12 cellular contexts compared by ENCODE assay signal in the genomic region with DNA sequence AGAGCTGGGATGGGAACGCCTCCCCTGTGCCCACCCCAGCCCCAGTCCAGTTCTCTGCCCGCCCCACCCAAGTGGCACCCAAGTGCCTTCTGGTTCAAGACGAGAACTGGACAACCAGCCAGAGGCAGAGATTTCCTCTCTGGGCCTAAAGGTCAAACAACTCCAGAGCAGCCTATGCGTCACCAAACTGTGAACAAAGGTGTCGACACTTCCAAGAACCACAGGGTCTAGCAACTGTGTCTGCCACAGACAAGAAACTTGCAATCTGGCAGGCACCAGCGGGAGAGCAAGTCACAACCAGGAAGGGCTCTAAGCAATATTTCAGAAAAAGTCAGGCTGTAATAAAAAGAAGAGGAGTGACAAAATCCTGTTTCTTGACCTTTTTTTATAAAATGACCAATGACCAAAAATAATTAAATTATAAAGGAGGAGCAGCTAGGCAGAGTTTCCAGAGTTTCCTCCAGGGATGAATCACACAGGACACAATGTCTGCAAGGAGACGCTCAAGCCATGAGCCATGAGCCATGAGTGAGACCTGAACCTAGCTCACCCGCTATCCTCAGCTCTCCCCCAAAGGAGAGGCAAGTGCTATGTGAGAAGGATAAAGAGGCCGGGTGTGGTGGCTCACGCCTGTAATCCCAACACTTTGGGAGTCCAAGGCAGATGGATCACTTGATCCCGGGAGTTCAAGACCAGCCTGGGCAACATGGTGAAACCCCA. TPM values are rescaled to one million over a fixed set of nuclear protein-coding genes. Genes with fewer than 3 reads are reported as not detected.
DNase-seq lines count a peak whose midpoint lies in the region; ATAC-seq and TF ChIP-seq lines count a peak whose summit lies in the region.
"Had no signal": no experiment of that assay in that cellular context is flagged by ENCODE, and none has a peak within 500 bp of the region (broad histone marks: within the 10 kb centered on the region; RNA-seq: fewer than 3 reads in every experiment).

No MANE protein-coding gene starts in this region.

- H3K4me1 Mint-ChIP-seq in H9, result peaks cover 5 to 7% of the 10 kb centered on the region in 2 experiments; a peak in 3 of 4 replicates

- H3K14ac ChIP-seq in IMR-90 (replicated peaks; ENCODE audit: low read depth, low read length), result peak overlapping the region; percentile 68; the same call in 1 of the 2 replicates
- H3K14ac ChIP-seq in H9 (ENCODE audit: insufficient read depth, low read length), result no peak overlapping the region

- H3K27me3 ChIP-seq in IMR-90 (ENCODE audit: control insufficient read depth, insufficient read depth, low read length) (no peaks in the 10 kb centered on the region), brain microvascular endothelial cell (replicated peaks) (no peaks in the 10 kb centered on the region), right atrium auricular region (no peaks in the 10 kb centered on the region), suprapubic skin (no peaks in the 10 kb centered on the region), H9 (ENCODE audit: insufficient read depth, low read length) (no peaks in the 10 kb centered on the region)

- intact Hi-C loops in IMR-90 (cut with micrococcal nuclease), result no loop called here

- CTCF ChIA-PET in IMR-90 (lab: Yijun Ruan, JAX), result no interaction called here

- ATAC-seq in IMR-90 (ENCODE audit: low read depth), result peak; percentile 61
- ATAC-seq in HG02623 (IDR thresholded peaks at IDR 0.05; ENCODE audit: unreplicated experiment), result no peak

- peak; percentile 61 for DNase-seq in IMR-90
- no peak for DNase-seq in brain microvascular endothelial cell
- peak; percentile 65 for DNase-seq in right atrium auricular region (ENCODE audit: low spot score)
- DNase-seq in suprapubic skin (ENCODE audit: low spot score in 2 of 2), result peak in 1 of 2 donors; percentile 90
- no peak for DNase-seq in NAMALWA (ENCODE audit: low spot score)
- no peak for DNase-seq in H9
- DNase-seq: activated CD4-positive, CD25-positive, alpha-beta regulatory T cell treated with anti-CD3 and anti-CD28 coated beads, Interleukin-2, amount 50 U/mL, for 72 hours; NCI-H187 treated with DMSO at 0.1 percent for 48 hours had no signal

- POLR2A ChIA-PET in IMR-90 (lab: Charles Lee; ENCODE audit: unreplicated experiment), result no interaction called here

- H3K18ac ChIP-seq in IMR-90 (ENCODE audit: low read depth, low read length), result no peak overlapping the region
- no peak overlapping the region for H3K18ac ChIP-seq in H9 (ENCODE audit: insufficient read length, low read depth, low read length)

- H3K27me3 Mint-ChIP-seq in H9 (ENCODE audit: low read depth), result no peaks in the 10 kb centered on the region
- H3K27me3 Mint-ChIP-seq: dendritic cell treated with granulocyte-macrophage colony-stimulating factor and Interleukin-4, amounts not matched to agents 40 ng/mL and 50 ng/mL, for 4 days; memory B cell had no signal

- no peak overlapping the region for H2BK12ac ChIP-seq in H9 (ENCODE audit: insufficient read length, low read depth, low read length)

- H3K4me3 Mint-ChIP-seq in H9, result no peak overlapping the region
- H3K4me3 Mint-ChIP-seq: dendritic cell treated with granulocyte-macrophage colony-stimulating factor and Interleukin-4, amounts not matched to agents 40 ng/mL and 50 ng/mL, for 4 days; memory B cell had no signal

- H4K20me1 ChIP-seq in IMR-90 (ENCODE audit: insufficient read depth, low read length) (no peaks in the 10 kb centered on the region), H9 (ENCODE audit: control insufficient read depth, insufficient read depth, insufficient read length) (no peaks in the 10 kb centered on the region)

- H3K4ac ChIP-seq in IMR-90 (ENCODE audit: low read depth, low read length) (peak overlapping the region; percentile 39), H9 (ENCODE audit: low read depth, low read length) (no peak overlapping the region)

- H3K9me3 Mint-ChIP-seq in H9, result no peaks in the 10 kb centered on the region
- H3K9me3 Mint-ChIP-seq: dendritic cell treated with granulocyte-macrophage colony-stimulating factor and Interleukin-4, amounts not matched to agents 40 ng/mL and 50 ng/mL, for 4 days; memory B cell had no signal

- in situ Hi-C loops in IMR-90 (cut with MboI; ENCODE audit: low sequenced_read_pairs) (loop anchor here (25.0 kb wide), 1 partner anchor 301 kb away; the partner anchor contains the start of gene GDF5), brain microvascular endothelial cell (cut with HindIII; ENCODE audit: low pct_ligation_motif_present, low sequenced_read_pairs) (no loop called here)

- no peak overlapping the region for H4K8ac ChIP-seq in IMR-90 (ENCODE audit: low read depth in 2 of 2, low read length in 2 of 2)
- no peak overlapping the region for H4K8ac ChIP-seq in H9 (replicated peaks; ENCODE audit: insufficient read length, low read depth, low read length)

- H3K79me2 ChIP-seq in H9 (ENCODE audit: insufficient read depth, low read length), result no peaks in the 10 kb centered on the region

- H2AK9ac ChIP-seq in IMR-90 (replicated peaks; ENCODE audit: low read depth, low read length, poor library complexity), result no peak overlapping the region

- H3K36me3 ChIP-seq in IMR-90 (ENCODE audit: control insufficient read depth, insufficient read depth, low read length) (peaks cover 36% of the 10 kb centered on the region), brain microvascular endothelial cell (replicated peaks) (peaks cover 20% of the 10 kb centered on the region), right atrium auricular region (peaks cover 26% of the 10 kb centered on the region), suprapubic skin (peaks cover 86% of the 10 kb centered on the region)

- WGBS in IMR-90 (ENCODE audit: extremely low coverage in 2 of 2, insufficient read length in 1 of 2), 2 experiments, result 55% methylated on average over 4 of the region's 11 CpGs; no CpG with 5 or more reads in 1 of the 2 experiments
- 82% methylated on average over 11 of the region's 11 CpGs for WGBS in suprapubic skin
- WGBS in H9 (ENCODE audit: extremely low coverage, insufficient read length, low lambda C conversion rate), result no CpG with 5 or more reads among the region's 11 CpGs

- H3K27ac Mint-ChIP-seq in H9, result peak overlapping the region in 1 of 3 experiments; percentile 58; a peak in 1 of 7 replicates
- H3K27ac Mint-ChIP-seq: dendritic cell treated with granulocyte-macrophage colony-stimulating factor and Interleukin-4, amounts not matched to agents 40 ng/mL and 50 ng/mL, for 4 days; memory B cell had no signal

- no peak overlapping the region for H4K5ac ChIP-seq in IMR-90 (ENCODE audit: low read depth, low read length)
- no peak overlapping the region for H4K5ac ChIP-seq in H9 (ENCODE audit: insufficient read length, low read depth, low read length)

- H2BK5ac ChIP-seq in IMR-90 (ENCODE audit: low read depth, low read length, poor library complexity, severe bottlenecking) (no peak overlapping the region), H9 (ENCODE audit: insufficient read length, low read length) (no peak overlapping the region)

- H2AK5ac ChIP-seq in IMR-90 (ENCODE audit: low read depth, low read length) (no peak overlapping the region), H9 (ENCODE audit: insufficient read length, low read length) (no peak overlapping the region)

- H3K23ac ChIP-seq in IMR-90 (ENCODE audit: low read depth, low read length), result peak overlapping the region; percentile 27; the same call in 1 of the 2 replicates
- H3K23ac ChIP-seq in H9 (ENCODE audit: insufficient read length, low read depth, low read length), result no peak overlapping the region

- H2AFZ ChIP-seq in IMR-90 (replicated peaks; ENCODE audit: low read length, poor library complexity) (no peak overlapping the region), H9 (ENCODE audit: low read length) (no peak overlapping the region)

- H3K23me2 ChIP-seq in H9 (ENCODE audit: insufficient read length, low read depth, low read length, poor library complexity, severe bottlenecking), result no peaks in the 10 kb centered on the region

- TF ChIP-seq POLR2A in IMR-90 (IDR thresholded peaks at IDR 0.05; ENCODE audit: low read depth, low read length), result no peak
- TF ChIP-seq POLR2A in suprapubic skin (IDR thresholded peaks at IDR 0.05), result no peak

- H4K91ac ChIP-seq in IMR-90 (ENCODE audit: insufficient read depth, low read depth, low read length) (no peak overlapping the region), H9 (ENCODE audit: insufficient read length, low read depth, low read length) (no peak overlapping the region)

- no peak overlapping the region for H3K4me3 ChIP-seq in IMR-90 (ENCODE audit: insufficient read depth, low read depth, low read length)
- no peak overlapping the region for H3K4me3 ChIP-seq in brain microvascular endothelial cell (ENCODE audit: low read depth, low read length)
- no peak overlapping the region for H3K4me3 ChIP-seq in right atrium auricular region
- H3K4me3 ChIP-seq in suprapubic skin, result no peak overlapping the region
- H3K4me3 ChIP-seq: prostate gland had no signal

- no peak overlapping the region for H3K56ac ChIP-seq in IMR-90 (ENCODE audit: extremely low read depth, insufficient read depth, low read length)
- H3K56ac ChIP-seq in H9 (ENCODE audit: insufficient read length, low read depth, low read length), result no peak overlapping the region

- TF ChIP-seq EP300 in suprapubic skin (IDR thresholded peaks at IDR 0.05), result no peak

- no peak for TF ChIP-seq RAD21 in IMR-90 (IDR thresholded peaks at IDR 0.05; ENCODE audit: low read length)

- H3K9me1 ChIP-seq in IMR-90 (ENCODE audit: insufficient read depth, low read length), result peaks cover 14% of the 10 kb centered on the region

- H2BK20ac ChIP-seq in IMR-90 (ENCODE audit: low read depth, low read length) (no peak overlapping the region), H9 (ENCODE audit: low read depth, low read length, poor library complexity, severe bottlenecking) (no peak overlapping the region)

- no TSS peak for BruUV-seq in IMR-90 (replicated peaks; lab: Mats Ljungman, UMichigan)

- no peak overlapping the region for H2BK120ac ChIP-seq in IMR-90 (ENCODE audit: low read depth, low read length)
- H2BK120ac ChIP-seq in H9 (ENCODE audit: low read depth, low read length, poor library complexity, severe bottlenecking), result no peak overlapping the region

- H2BK15ac ChIP-seq in IMR-90 (ENCODE audit: low read depth, low read length) (no peak overlapping the region), H9 (ENCODE audit: low read depth, low read length) (no peak overlapping the region)

- H3K9ac ChIP-seq in IMR-90 (ENCODE audit: low read depth, low read length) (no peak overlapping the region), H9 (ENCODE audit: extremely low read depth, insufficient read length, low read length) (no peak overlapping the region)

- H3K4me1 ChIP-seq in IMR-90 (ENCODE audit: control insufficient read depth, insufficient read depth, low read length) (peaks cover 2% of the 10 kb centered on the region; the same call in 1 of the 2 replicates), right atrium auricular region (peaks cover 0 to 32% of the 10 kb centered on the region in 2 donors), suprapubic skin (peaks cover 16% of the 10 kb centered on the region), H9 (ENCODE audit: insufficient read depth, low read length) (no peaks in the 10 kb centered on the region)
- H3K4me1 ChIP-seq: prostate gland had no signal

- H3K36me3 Mint-ChIP-seq in H9 (ENCODE audit: insufficient read depth in 1 of 3, low read depth in 3 of 3), result peaks cover 4 to 83% (median 61%) of the 10 kb centered on the region in 3 experiments; a peak in 6 of 7 replicates

- TF ChIP-seq CTCF in IMR-90 (conservative IDR thresholded peaks at IDR 0.05; ENCODE audit: low read depth, low read length) (no peak), brain microvascular endothelial cell (IDR thresholded peaks at IDR 0.05; ENCODE audit: low read depth, low read length, missing control alignments) (no peak), right atrium auricular region (IDR thresholded peaks at IDR 0.05) (no peak), suprapubic skin (IDR thresholded peaks at IDR 0.05) (no peak), H9 (conservative IDR thresholded peaks at IDR 0.05) (no peak)

- H3K9me3 ChIP-seq in IMR-90 (ENCODE audit: control insufficient read depth, insufficient read depth, low read length) (no peaks in the 10 kb centered on the region), right atrium auricular region (no peaks in the 10 kb centered on the region), suprapubic skin (no peaks in the 10 kb centered on the region), H9 (ENCODE audit: control insufficient read depth, low read depth, low read length) (no peaks in the 10 kb centered on the region)
- H3K9me3 ChIP-seq: prostate gland had no signal

- H3K4me2 ChIP-seq in IMR-90 (ENCODE audit: low read depth, low read length), result no peak overlapping the region
- no peak overlapping the region for H3K4me2 ChIP-seq in H9 (ENCODE audit: insufficient read depth, insufficient read length, low read length)

- H3K27ac ChIP-seq in IMR-90 (ENCODE audit: insufficient read depth, low read length), result no peak overlapping the region
- H3K27ac ChIP-seq in brain microvascular endothelial cell, result peak overlapping the region; percentile 51
- peak overlapping the region; percentile 61 to 72 for H3K27ac ChIP-seq in right atrium auricular region
- peak overlapping the region; percentile 84 for H3K27ac ChIP-seq in suprapubic skin
- no peak overlapping the region for H3K27ac ChIP-seq in H9 (ENCODE audit: insufficient read length, low read depth, low read length)
- H3K27ac ChIP-seq: prostate gland had no signal

- H3T11ph ChIP-seq in H9 (ENCODE audit: low read length), result no peak overlapping the region

- dilution Hi-C loops in IMR-90 (cut with HindIII; ENCODE audit: low sequenced_read_pairs, unreplicated experiment), result no loop called here

- H3K79me1 ChIP-seq in IMR-90 (ENCODE audit: low read depth in 1 of 2, low read length in 2 of 2), result peaks cover 0 to 12% of the 10 kb centered on the region in 2 experiments; a peak in 2 of 4 replicates
- H3K79me1 ChIP-seq in H9 (ENCODE audit: insufficient read depth, low read depth, low read length, poor library complexity, severe bottlenecking), result no peaks in the 10 kb centered on the region

RNA-seq across cellular contexts. Expression of gene EDEM2, which starts 11.1 kb away (rescaled TPM):
- total RNA-seq in IMR-90 (2012; rRNA removed) (22.5 and 27.4 TPM in 2 replicates), right atrium auricular region (10 to 100 TPM; 13.8 to 16.1 TPM), suprapubic skin (10 to 100 TPM; 11.8 to 18.0 (median 13.2) TPM), H9 (2021) (27.8 and 28.4 TPM in 2 replicates)
- polyA plus RNA-seq in IMR-90 (2012; rRNA removed), result 17.1 and 19.0 TPM in 2 replicates
- 15.3 and 24.8 TPM in 2 replicates for polyA plus RNA-seq in IMR-90 (2012; cell fraction: cytosol; rRNA removed)
- 12.0 and 14.1 TPM in 2 replicates for polyA plus RNA-seq in IMR-90 (2012; cell fraction: nucleus; rRNA removed; ENCODE audit: low replicate concordance)

RNA-seq across cellular contexts. Expression of gene PROCR, which starts 35.8 kb away (rescaled TPM):
- total RNA-seq in IMR-90 (2012; rRNA removed) (25.0 and 36.4 TPM in 2 replicates), right atrium auricular region (10 to 100 TPM; 37.7 to 51.0 TPM), suprapubic skin (10 to 100 TPM; 16.4 to 26.6 (median 23.4) TPM), H9 (2021) (5.8 and 6.4 TPM in 2 replicates)
- polyA plus RNA-seq in IMR-90 (2012; rRNA removed), result 41.9 and 60.5 TPM in 2 replicates
- polyA plus RNA-seq in IMR-90 (2012; cell fraction: cytosol; rRNA removed), result 26.1 and 52.9 TPM in 2 replicates
- 12.7 and 15.9 TPM in 2 replicates for polyA plus RNA-seq in IMR-90 (2012; cell fraction: nucleus; rRNA removed; ENCODE audit: low replicate concordance)

RNA-seq across cellular contexts. Expression of gene TRPC4AP, which starts 43.4 kb away (rescaled TPM):
- total RNA-seq in IMR-90 (2012; rRNA removed) (39.4 and 41.0 TPM in 2 replicates), right atrium auricular region (10 to 100 TPM; 32.4 to 39.2 TPM), suprapubic skin (10 to 100 TPM; 48.4 to 87.3 (median 57.8) TPM), H9 (2021) (93.9 and 94.2 TPM in 2 replicates)
- 77.6 and 81.0 TPM in 2 replicates for polyA plus RNA-seq in IMR-90 (2012; rRNA removed)
- polyA plus RNA-seq in IMR-90 (2012; cell fraction: cytosol; rRNA removed), result 47.2 and 64.3 TPM in 2 replicates
- polyA plus RNA-seq in IMR-90 (2012; cell fraction: nucleus; rRNA removed; ENCODE audit: low replicate concordance), result 135 and 171 TPM in 2 replicates

Comparison
In these comparisons a context has a peak if more than half of its experiments do, and no peak if none do; other contexts are left out.
1. DNase-seq: peak in IMR-90 (single experiment) and right atrium auricular region (single experiment); none in brain microvascular endothelial cell (single experiment), NAMALWA (single experiment) and H9 (single experiment).
2. H3K27ac ChIP-seq: peak in brain microvascular endothelial cell (single experiment), right atrium auricular region (2 of 2) and suprapubic skin (single experiment); none in IMR-90 (single experiment) and H9 (single experiment).